35 cellular contexts compared by ENCODE assay signal in the genomic region with DNA sequence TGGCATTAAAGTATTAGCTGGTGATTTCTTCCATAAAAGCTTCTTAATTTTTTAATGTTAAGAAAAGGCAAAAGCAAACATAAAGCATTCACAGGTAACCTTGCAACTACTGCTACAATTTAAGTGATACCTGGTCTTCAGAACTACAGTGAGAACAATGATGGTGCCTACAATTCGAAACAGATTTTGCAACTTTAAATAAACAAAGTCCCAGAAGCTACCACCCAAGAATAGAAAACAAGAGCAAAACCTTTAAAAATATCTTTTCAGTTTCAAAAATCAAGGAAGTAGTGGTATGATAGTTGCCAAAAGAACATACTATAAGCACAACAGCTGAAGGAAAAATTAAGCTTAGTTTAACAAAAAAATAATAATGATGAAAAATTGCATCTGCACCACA. TPM values are rescaled to one million over a fixed set of nuclear protein-coding genes. Genes with fewer than 3 reads are reported as not detected.
DNase-seq lines count a peak whose midpoint lies in the region; ATAC-seq, FAIRE-seq and TF ChIP-seq lines count a peak whose summit lies in the region.
"Had no signal": no experiment of that assay in that cellular context is flagged by ENCODE, and none has a peak within 500 bp of the region (broad histone marks: within the 10 kb centered on the region; RNA-seq: fewer than 3 reads in every experiment).

No MANE protein-coding gene starts in this region.

- H3K4me2 ChIP-seq in GM12878 (ENCODE audit: control insufficient read depth, insufficient read depth): peak overlapping the region; percentile 10
- H3K4me2 ChIP-seq in PC-3 (ENCODE audit: low read length): no peak overlapping the region
- H3K4me2 ChIP-seq: BLaER1 treated with 17β-estradiol and CSF1 and Interleukin-3, amounts not matched to agents 10 nM and 100 nM had no signal

- H3K9me3 ChIP-seq in GM12878 (replicated peaks; ENCODE audit: control insufficient read depth, insufficient read depth, low read length) (no peaks in the 10 kb centered on the region), tibial artery (no peaks in the 10 kb centered on the region), PC-3 (ENCODE audit: low read length) (no peaks in the 10 kb centered on the region)
- H3K9me3 ChIP-seq: adrenal gland; BLaER1 treated with 17β-estradiol and CSF1 and Interleukin-3, amounts not matched to agents 10 nM and 100 nM; body of pancreas; left lung; upper lobe of left lung had no signal

- H3F3A ChIP-seq in PC-3 (ENCODE audit: low read length, unreplicated experiment): peaks cover 5% of the 10 kb centered on the region

- peak overlapping the region; percentile 24 for H3K4me3 ChIP-seq in GM12878
- H3K4me3 ChIP-seq in tibial artery: no peak overlapping the region
- H3K4me3 ChIP-seq in PC-3 (ENCODE audit: low read length): no peak overlapping the region
- H3K4me3 ChIP-seq: adrenal gland; BLaER1 treated with 17β-estradiol and CSF1 and Interleukin-3, amounts not matched to agents 10 nM and 100 nM; body of pancreas; left lung; upper lobe of left lung had no signal

- ATAC-seq in GM19023 (IDR thresholded peaks at IDR 0.05; ENCODE audit: unreplicated experiment) (peak; percentile 33), GM21447 (IDR thresholded peaks at IDR 0.05; ENCODE audit: unreplicated experiment) (peak; percentile 31), HG03025 (IDR thresholded peaks at IDR 0.05; ENCODE audit: low FRiP score, unreplicated experiment) (peak; percentile 45), GM12878 (no peak; the same call in 2 of the 3 replicates), PC-3 (no peak)
- ATAC-seq: activated CD4-positive, alpha-beta T cell treated with anti-CD3 and anti-CD28 coated beads for 36 hours; body of pancreas; esophagus mucosa; HepG2; left lung; stimulated activated memory B cell treated with anti-CD40 and anti-IgM and Interleukin-4, amounts not matched to agents 10 μg/mL and 1 μg/mL and 100 μg/mL, for 72 hours had no signal

- no peaks in the 10 kb centered on the region for H3K9me2 ChIP-seq in PC-3 (replicated peaks; ENCODE audit: low read length)

- WGBS in GM12878 (ENCODE audit: insufficient coverage, insufficient replicate concordance, low lambda C conversion rate, missing lambda C conversion rate): 0% methylated on average over 1 of the region's 1 CpG

- H3K79me2 ChIP-seq in GM12878 (ENCODE audit: control insufficient read depth, insufficient read depth, low read length) (no peaks in the 10 kb centered on the region; the same call in 1 of the 2 replicates), PC-3 (ENCODE audit: low read length) (no peaks in the 10 kb centered on the region)

- H3K27ac ChIP-seq in GM12878 (ENCODE audit: control insufficient read depth, insufficient read depth) (peak overlapping the region; percentile 54; the same call in 1 of the 2 replicates), tibial artery (no peak overlapping the region), PC-3 (ENCODE audit: low read length) (no peak overlapping the region)
- H3K27ac ChIP-seq: adrenal gland; BLaER1 treated with 17β-estradiol and CSF1 and Interleukin-3, amounts not matched to agents 10 nM and 100 nM; body of pancreas; left lung; upper lobe of left lung had no signal

- BruUV-seq in GM12878 (replicated peaks; lab: Mats Ljungman, UMichigan) (no TSS peak), PC-3 (replicated peaks; lab: Mats Ljungman, UMichigan) (no TSS peak)

- intact Hi-C loops in GM12878 (cut with micrococcal nuclease; ENCODE audit: unreplicated experiment) (no loop called here), tibial artery (cut with DNase I; ENCODE audit: low total_unique reads) (no loop called here), PC-3 (cut with micrococcal nuclease) (no loop called here)

- no peak for TF ChIP-seq POLR2A in GM12878 (IDR thresholded peaks at IDR 0.05; ENCODE audit: low read depth, low read length)

- H2AFZ ChIP-seq in GM12878 (ENCODE audit: control insufficient read depth, low read depth, low read length): no peak overlapping the region
- H2AFZ ChIP-seq in PC-3 (ENCODE audit: low read length): no peak overlapping the region

- FAIRE-seq in GM12878 (lab: Jason Lieb, UNC): no peak
- FAIRE-seq: GM19239, H1, HepG2, islet of Langerhans had no signal

- SMC1A ChIA-PET in GM12878 (lab: Charles Lee; ENCODE audit: uncharacterized antibody, unreplicated experiment): interaction anchor here (0.6 to 3.0 kb wide), 5 partner anchors 8 to 603 kb away, joined by 3 to 14 read pairs (median 3); partner anchors contain the start of gene CHAC2

- in situ Hi-C loops in GM12878 (cut with MboI): no loop called here

- DNase-seq in GM12878 (ENCODE audit: low read depth, low spot score): no peak
- no peak for DNase-seq in GM03348 (ENCODE audit: low spot score)
- no peak for DNase-seq in tibial artery
- no peak for DNase-seq in PC-3
- DNase-seq: activated CD4-positive, alpha-beta T cell treated with anti-CD3 and anti-CD28 coated beads for 36 hours; activated gamma-delta T cell; activated T-cell treated with anti-CD3 and anti-CD28 coated beads for 4 hours; adrenal gland; body of pancreas; cerebellar nuclear complex; dermis blood vessel endothelial cell; glutamatergic neuron; HFFc6; Kasumi-1; left lung; mesenchymal stem cell; MV-4-11; NCI-H1436 treated with DMSO at 0.1 percent for 48 hours; NCI-H2081 treated with DMSO at 0.1 percent for 48 hours; NCI-H226; NCI-H748 treated with DMSO at 0.1 percent for 48 hours; nephron progenitor cell; SIG-M5; stimulated activated CD4-positive, alpha-beta T cell treated with anti-CD3 and anti-CD28 coated beads, Interleukin-15, amount 100 ng/mL, for 24 hours; upper lobe of left lung had no signal

- TF ChIP-seq EP300 in GM12878 (IDR thresholded peaks at IDR 0.05; ENCODE audit: borderline replicate concordance in 1 of 2, control insufficient read depth in 1 of 2, low read depth in 2 of 2, low read length in 2 of 2): no peak

- TF ChIP-seq RAD21 in GM12878 (IDR thresholded peaks at IDR 0.05; ENCODE audit: insufficient read depth, low read depth, low read length): no peak

- H4K20me1 ChIP-seq in GM12878 (ENCODE audit: control insufficient read depth, insufficient read depth) (no peaks in the 10 kb centered on the region), PC-3 (ENCODE audit: low read length) (no peaks in the 10 kb centered on the region)
- H4K20me1 ChIP-seq: BLaER1 treated with 17β-estradiol and CSF1 and Interleukin-3, amounts not matched to agents 10 nM and 100 nM had no signal

- peaks cover 0 to 7% of the 10 kb centered on the region in 2 experiments; a peak in 1 of 4 replicates for H3K36me3 ChIP-seq in GM12878 (ENCODE audit: control insufficient read depth in 2 of 2, insufficient read depth in 2 of 2, low read length in 1 of 2)
- H3K36me3 ChIP-seq in tibial artery: peaks cover 0 to 19% (median 9%) of the 10 kb centered on the region in 3 donors
- H3K36me3 ChIP-seq in PC-3 (ENCODE audit: low read depth, low read length): no peaks in the 10 kb centered on the region; the same call in 1 of the 2 replicates

- H3K27me3 ChIP-seq in GM12878 (replicated peaks in 1 of 2; ENCODE audit: control insufficient read depth in 2 of 2, insufficient read depth in 2 of 2, low read length in 1 of 2): no peaks in the 10 kb centered on the region
- no peaks in the 10 kb centered on the region for H3K27me3 ChIP-seq in tibial artery
- no peaks in the 10 kb centered on the region for H3K27me3 ChIP-seq in PC-3 (ENCODE audit: low read length)
- H3K27me3 ChIP-seq: adrenal gland; BLaER1 treated with 17β-estradiol and CSF1 and Interleukin-3, amounts not matched to agents 10 nM and 100 nM; body of pancreas; left lung; upper lobe of left lung had no signal

- no peak for TF ChIP-seq CTCF in GM12878 (IDR thresholded peaks at IDR 0.05 in 2 of 3, conservative IDR thresholded peaks at IDR 0.05 in 1 of 3; ENCODE audit: control insufficient read depth in 2 of 3, extremely low read depth in 1 of 3, insufficient read depth in 1 of 3, low read depth in 3 of 3, low read length in 3 of 3)
- no peak for TF ChIP-seq CTCF in tibial artery (IDR thresholded peaks at IDR 0.05)
- TF ChIP-seq CTCF in PC-3 (conservative IDR thresholded peaks at IDR 0.05; ENCODE audit: low read depth, low read length): no peak

- RAD21 ChIA-PET in GM12878 (lab: Charles Lee; ENCODE audit: unreplicated experiment): no interaction called here

- H3K9ac ChIP-seq in GM12878 (ENCODE audit: control insufficient read depth, insufficient read depth, low read length): peak overlapping the region; percentile 30; the same call in 1 of the 2 replicates
- H3K9ac ChIP-seq in PC-3 (ENCODE audit: low read length): no peak overlapping the region
- H3K9ac ChIP-seq: BLaER1 treated with 17β-estradiol and CSF1 and Interleukin-3, amounts not matched to agents 10 nM and 100 nM had no signal

- H3K4me1 ChIP-seq in GM12878 (ENCODE audit: control insufficient read depth, insufficient read depth, low read length) (peaks cover 22% of the 10 kb centered on the region; the same call in 1 of the 2 replicates), tibial artery (peaks cover 0 to 6% (median 0%) of the 10 kb centered on the region in 4 donors), PC-3 (ENCODE audit: insufficient read depth, low read length) (peaks cover 40% of the 10 kb centered on the region)
- H3K4me1 ChIP-seq: BLaER1 treated with 17β-estradiol and CSF1 and Interleukin-3, amounts not matched to agents 10 nM and 100 nM; body of pancreas had no signal

- POLR2A ChIA-PET in GM12878 (lab: Charles Lee) (no interaction called here), PC-3 (lab: Charles Lee; ENCODE audit: unreplicated experiment) (no interaction called here)

- CTCF ChIA-PET in GM12878 (lab: Yijun Ruan, JAX): interaction anchor here (0.6 to 1.4 kb wide), 3 partner anchors 10 to 101 kb away, joined by 3 read pairs; no protein-coding TSS in a partner anchor
- CTCF ChIA-PET in PC-3 (lab: Charles Lee): no interaction called here

RNA-seq across cellular contexts. Expression of gene CHAC2, which starts 17.2 kb away (rescaled TPM):
- total RNA-seq in GM12878 (2013; cell fraction: nucleolus; rRNA removed): 1.0 and 1.5 TPM in 2 replicates
- total RNA-seq in GM12878 (2014; rRNA removed) (13.5 and 16.5 TPM in 2 replicates), GM12878 (2014; rRNA removed; fragmentation: Illumina TruSeq; extraction: Trizol) (25.8 TPM in 2 replicates), GM12878 (2021) (14.1 and 16.0 TPM in 2 replicates), PC-3 (2014; rRNA removed) (16.0 and 17.2 TPM in 2 replicates)
- polyA plus RNA-seq in GM12878 (2011; ENCODE audit: low read depth): 5.6 TPM
- polyA plus RNA-seq in GM12878 (2011; rRNA removed) (11.0 and 17.6 TPM in 2 replicates), GM12878 (2014; fragmentation: Illumina TruSeq; extraction: Trizol) (23.9 and 24.1 TPM in 2 replicates), GM12878 (2014; fragmentation: Nextera tagmentation; extraction: Ambion mirVana) (10 to 100 TPM; 37.8 to 50.8 TPM), GM12878 (2014; rRNA removed) (14.4 and 14.5 TPM in 2 replicates), GM12878 (2016; fragmentation: Nextera tagmentation; extraction: Ambion mirVana) (10 to 100 TPM; 60.2 to 67.6 TPM)
- 4.2 and 5.0 TPM in 2 replicates for polyA plus RNA-seq in GM12878 (2011; cell fraction: cytosol; rRNA removed)
- 2.5 and 2.9 TPM in 2 replicates for polyA plus RNA-seq in GM12878 (2011; cell fraction: nucleus; rRNA removed)
- polyA plus RNA-seq in GM12878 (2012): 6.6 and 8.4 TPM in 2 replicates
- polyA minus RNA-seq in GM12878 (2011; rRNA and poly(A)+ RNA removed): 1.6 TPM in 2 replicates
- polyA minus RNA-seq in GM12878 (2011; cell fraction: cytosol; rRNA and poly(A)+ RNA removed): 1.9 and 4.0 TPM in 2 replicates
- polyA minus RNA-seq in GM12878 (2011; cell fraction: nucleus; rRNA and poly(A)+ RNA removed): 1.2 and 1.4 TPM in 2 replicates

RNA-seq across cellular contexts. Expression of gene ASB3, which starts 36.4 kb away (rescaled TPM):
- 64.9 and 68.6 TPM in 2 replicates for total RNA-seq in GM12878 (2013; cell fraction: nucleolus; rRNA removed)
- 21.9 and 24.8 TPM in 2 replicates for total RNA-seq in GM12878 (2014; rRNA removed)
- total RNA-seq in GM12878 (2014; rRNA removed; fragmentation: Illumina TruSeq; extraction: Trizol): 22.3 and 23.3 TPM in 2 replicates
- 16.4 and 19.1 TPM in 2 replicates for total RNA-seq in GM12878 (2021)
- 10.3 TPM for polyA plus RNA-seq in GM12878 (2011; ENCODE audit: low read depth)
- polyA plus RNA-seq in GM12878 (2011; rRNA removed): 30.9 and 39.6 TPM in 2 replicates
- polyA plus RNA-seq in GM12878 (2011; cell fraction: cytosol; rRNA removed): 14.9 and 21.4 TPM in 2 replicates
- 31.7 and 38.6 TPM in 2 replicates for polyA plus RNA-seq in GM12878 (2011; cell fraction: nucleus; rRNA removed)
- polyA plus RNA-seq in GM12878 (2012): 10.5 and 14.3 TPM in 2 replicates
- polyA plus RNA-seq in GM12878 (2014; fragmentation: Illumina TruSeq; extraction: Trizol): 17.1 and 22.3 TPM in 2 replicates
- 10 to 100 TPM; 19.9 to 25.6 TPM for polyA plus RNA-seq in GM12878 (2014; fragmentation: Nextera tagmentation; extraction: Ambion mirVana)
- 13.4 and 18.5 TPM in 2 replicates for polyA plus RNA-seq in GM12878 (2014; rRNA removed)
- polyA plus RNA-seq in GM12878 (2016; fragmentation: Nextera tagmentation; extraction: Ambion mirVana): 10 to 100 TPM; 29.3 to 30.2 TPM
- polyA minus RNA-seq in GM12878 (2011; rRNA and poly(A)+ RNA removed): 35.2 and 37.8 TPM in 2 replicates
- polyA minus RNA-seq in GM12878 (2011; cell fraction: cytosol; rRNA and poly(A)+ RNA removed): 8.8 and 12.9 TPM in 2 replicates
- 34.1 and 45.8 TPM in 2 replicates for polyA minus RNA-seq in GM12878 (2011; cell fraction: nucleus; rRNA and poly(A)+ RNA removed)
- 9.3 and 11.9 TPM in 2 replicates for total RNA-seq in PC-3 (2014; rRNA removed)

RNA-seq across cellular contexts. Expression of gene ERLEC1, which starts 36.5 kb away (rescaled TPM):
- 22.7 and 24.1 TPM in 2 replicates for total RNA-seq in GM12878 (2013; cell fraction: nucleolus; rRNA removed)
- 31.8 and 34.2 TPM in 2 replicates for total RNA-seq in GM12878 (2014; rRNA removed)
- 28.7 and 29.6 TPM in 2 replicates for total RNA-seq in GM12878 (2014; rRNA removed; fragmentation: Illumina TruSeq; extraction: Trizol)
- 22.5 TPM in 2 replicates for total RNA-seq in GM12878 (2021)
- 14.0 TPM for polyA plus RNA-seq in GM12878 (2011; ENCODE audit: low read depth)
- polyA plus RNA-seq in GM12878 (2011; rRNA removed): 29.3 and 42.3 TPM in 2 replicates
- 12.5 TPM in 2 replicates for polyA plus RNA-seq in GM12878 (2011; cell fraction: cytosol; rRNA removed)
- polyA plus RNA-seq in GM12878 (2011; cell fraction: nucleus; rRNA removed): 8.4 and 9.6 TPM in 2 replicates
- polyA plus RNA-seq in GM12878 (2012): 25.3 and 26.7 TPM in 2 replicates
- 31.2 and 37.6 TPM in 2 replicates for polyA plus RNA-seq in GM12878 (2014; fragmentation: Illumina TruSeq; extraction: Trizol)
- polyA plus RNA-seq in GM12878 (2014; fragmentation: Nextera tagmentation; extraction: Ambion mirVana): 10 to 100 TPM; 14.1 to 22.3 TPM
- 22.4 and 30.4 TPM in 2 replicates for polyA plus RNA-seq in GM12878 (2014; rRNA removed)
- 10 to 100 TPM; 47.8 to 52.2 TPM for polyA plus RNA-seq in GM12878 (2016; fragmentation: Nextera tagmentation; extraction: Ambion mirVana)
- 7.5 and 12.1 TPM in 2 replicates for polyA minus RNA-seq in GM12878 (2011; rRNA and poly(A)+ RNA removed)
- polyA minus RNA-seq in GM12878 (2011; cell fraction: cytosol; rRNA and poly(A)+ RNA removed): 4.0 and 6.8 TPM in 2 replicates
- polyA minus RNA-seq in GM12878 (2011; cell fraction: nucleus; rRNA and poly(A)+ RNA removed): 7.7 and 10.8 TPM in 2 replicates
- 56.8 and 97.1 TPM in 2 replicates for total RNA-seq in PC-3 (2014; rRNA removed)

Comparison
In these comparisons a context has a peak if more than half of its experiments do, and no peak if none do; other contexts are left out.
1. ATAC-seq: peak in GM19023 (single experiment), GM21447 (single experiment) and HG03025 (single experiment); none in GM12878 (single experiment) and PC-3 (single experiment).